ENCODE assay signal across 8 cellular contexts in the genomic region with DNA sequence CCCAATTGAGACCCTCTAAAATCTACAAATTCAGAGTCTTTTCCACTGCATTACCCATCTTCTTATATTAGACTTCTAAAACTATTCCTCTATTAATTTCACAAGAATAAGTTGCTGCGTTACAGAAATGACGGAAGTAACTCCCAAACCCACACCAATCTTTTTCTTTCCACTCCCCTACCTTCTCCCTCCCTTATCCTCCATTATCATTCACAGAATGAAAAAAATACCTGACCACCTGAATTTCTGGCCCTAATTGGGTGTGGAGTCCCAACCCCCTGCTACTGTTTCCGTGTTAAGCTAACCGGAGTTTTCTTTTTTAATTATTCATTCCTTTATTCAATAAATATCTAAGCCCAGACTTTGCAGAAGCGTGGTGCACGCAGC. TPM values are rescaled to one million over a fixed set of nuclear protein-coding genes. Genes with fewer than 3 reads are reported as not detected.
DNase-seq lines count a peak whose midpoint lies in the region; ATAC-seq, FAIRE-seq and TF ChIP-seq lines count a peak whose summit lies in the region.

No MANE protein-coding gene starts in this region.

- H3K4me1 ChIP-seq in adipocyte (ENCODE audit: control insufficient read depth, insufficient read depth, low read length) (peaks cover 15% of the 10 kb centered on the region), keratinocyte (ENCODE audit: control insufficient read depth, extremely low read depth, insufficient read depth, low read length) (no peaks in the 10 kb centered on the region), testis (peaks cover 13% of the 10 kb centered on the region)

- 0 to 1% methylated on average over 6 of the region's 6 CpGs for WGBS in testis, 2 donors

- peaks cover 38% of the 10 kb centered on the region for H3K4me1 Mint-ChIP-seq in stimulated activated naive CD8-positive, alpha-beta T cell treated with anti-CD3 and anti-CD28 coated beads, Interleukin-15, Interleukin-2, amounts not matched to agents 100 ng/mL and 50 ng/mL, for 24 hours (ENCODE audit: low read depth)

- intact Hi-C loops in testis (cut with DNase I; ENCODE audit: low total_unique reads), result no loop called here

- H3K36me3 Mint-ChIP-seq in stimulated activated naive CD8-positive, alpha-beta T cell treated with anti-CD3 and anti-CD28 coated beads, Interleukin-15, Interleukin-2, amounts not matched to agents 100 ng/mL and 50 ng/mL, for 24 hours (ENCODE audit: low read depth), result peaks cover 12% of the 10 kb centered on the region

- H3K9ac ChIP-seq in adipocyte (ENCODE audit: low read length), result peak overlapping the region; percentile 95
- peak overlapping the region; percentile 92 for H3K9ac ChIP-seq in keratinocyte (ENCODE audit: control insufficient read depth, extremely low read depth, insufficient read depth, low read length)

- H3K79me2 ChIP-seq in keratinocyte (ENCODE audit: control insufficient read depth, insufficient read depth, low read length), result peaks cover 53% of the 10 kb centered on the region

- no peak for FAIRE-seq in keratinocyte (lab: Jason Lieb, UNC)

- peaks cover 4% of the 10 kb centered on the region for H3K27me3 Mint-ChIP-seq in stimulated activated naive CD8-positive, alpha-beta T cell treated with anti-CD3 and anti-CD28 coated beads, Interleukin-15, Interleukin-2, amounts not matched to agents 100 ng/mL and 50 ng/mL, for 24 hours

- H3K27ac ChIP-seq in keratinocyte (ENCODE audit: control insufficient read depth, insufficient read depth, low read length) (peak overlapping the region; percentile 92), testis (peak overlapping the region; percentile 94 to 95)

- H2AFZ ChIP-seq in keratinocyte (ENCODE audit: control insufficient read depth, low read length), result peak overlapping the region; percentile 84

- H3K9me1 ChIP-seq in keratinocyte (ENCODE audit: control insufficient read depth, extremely low read depth, insufficient read depth, low read length), result no peaks in the 10 kb centered on the region

- H3K4me2 ChIP-seq in keratinocyte (ENCODE audit: control insufficient read depth, extremely low read depth, insufficient read depth, low read depth, low read length), result peak overlapping the region; percentile 94

- H3K36me3 ChIP-seq in adipocyte (ENCODE audit: control insufficient read depth, insufficient read depth, low read length, severe bottlenecking) (no peaks in the 10 kb centered on the region), keratinocyte (ENCODE audit: control insufficient read depth in 2 of 2, extremely low read depth in 1 of 2, insufficient read depth in 2 of 2, low read length in 2 of 2) (peaks cover 0 to 7% of the 10 kb centered on the region in 2 experiments), testis (ENCODE audit: low read depth, missing control alignments) (no peaks in the 10 kb centered on the region)

- H3K4me3 Mint-ChIP-seq in stimulated activated naive CD8-positive, alpha-beta T cell treated with anti-CD3 and anti-CD28 coated beads, Interleukin-15, Interleukin-2, amounts not matched to agents 100 ng/mL and 50 ng/mL, for 24 hours, result peak overlapping the region; percentile 91

- peaks cover 7% of the 10 kb centered on the region for H4K20me1 ChIP-seq in keratinocyte (ENCODE audit: control insufficient read depth, extremely low read depth, insufficient read depth, low read length)

- TF ChIP-seq CTCF in keratinocyte (optimal IDR thresholded peaks at IDR 0.05 in 1 of 3, IDR thresholded peaks at IDR 0.05 in 1 of 3, conservative IDR thresholded peaks at IDR 0.05 in 1 of 3; ENCODE audit: extremely low read depth in 1 of 3, insufficient read depth in 2 of 3, low read length in 3 of 3), result no peak
- TF ChIP-seq CTCF in testis (IDR thresholded peaks at IDR 0.05), result no peak

- H3K4me3 ChIP-seq in adipocyte (ENCODE audit: low read length), result peak overlapping the region; percentile 97
- peak overlapping the region; percentile 70 to 90 (median 90) for H3K4me3 ChIP-seq in keratinocyte (ENCODE audit: control insufficient read depth in 2 of 3, extremely low read depth in 1 of 3, insufficient read depth in 2 of 3, low read depth in 1 of 3, low read length in 3 of 3)
- peak overlapping the region; percentile 78 to 91 for H3K4me3 ChIP-seq in testis

- no peaks in the 10 kb centered on the region for H3K9me3 Mint-ChIP-seq in stimulated activated naive CD8-positive, alpha-beta T cell treated with anti-CD3 and anti-CD28 coated beads, Interleukin-15, Interleukin-2, amounts not matched to agents 100 ng/mL and 50 ng/mL, for 24 hours

- H3K27ac Mint-ChIP-seq in stimulated activated naive CD8-positive, alpha-beta T cell treated with anti-CD3 and anti-CD28 coated beads, Interleukin-15, Interleukin-2, amounts not matched to agents 100 ng/mL and 50 ng/mL, for 24 hours, result peak overlapping the region; percentile 86

- ATAC-seq in stimulated activated naive CD8-positive, alpha-beta T cell treated with anti-CD3 and anti-CD28 coated beads, Interleukin-15, Interleukin-2, amounts not matched to agents 100 U/mL and 50 U/mL, for 24 hours, result no peak

- H3K27me3 ChIP-seq in adipocyte (replicated peaks; ENCODE audit: control insufficient read depth, insufficient read depth, low read length) (no peaks in the 10 kb centered on the region), keratinocyte (ENCODE audit: control insufficient read depth, extremely low read depth, insufficient read depth, low read length) (no peaks in the 10 kb centered on the region), testis (no peaks in the 10 kb centered on the region)

- no peaks in the 10 kb centered on the region for H3K9me3 ChIP-seq in adipocyte (ENCODE audit: control insufficient read depth, low read length)
- H3K9me3 ChIP-seq in keratinocyte (ENCODE audit: control insufficient read depth, low read depth, low read length), result no peaks in the 10 kb centered on the region
- no peaks in the 10 kb centered on the region for H3K9me3 ChIP-seq in testis

- TF ChIP-seq POLR2A in testis (IDR thresholded peaks at IDR 0.05), result no peak

- DNase-seq in stimulated activated naive CD8-positive, alpha-beta T cell treated with anti-CD3 and anti-CD28 coated beads, Interleukin-15, Interleukin-2, amounts not matched to agents 100 U/mL and 50 U/mL, for 24 hours, result no peak
- peak; percentile 10 for DNase-seq in HPDE6-E6E7 (ENCODE audit: extremely low spot score)
- DNase-seq in adipocyte (ENCODE audit: low read depth), result peak; percentile 16
- DNase-seq in keratinocyte (ENCODE audit: low read depth, low spot score), result no peak
- DNase-seq in testis, result no peak
- DNase-seq in NCI-H446 treated with DMSO at 0.1 percent for 48 hours (lab: John Stamatoyannopoulos, UW), result no peak
- no peak for DNase-seq in activated CD4-positive, alpha-beta T cell treated with anti-CD3 and anti-CD28 coated beads for 4 hours

- dilution Hi-C loops in keratinocyte (cut with MboI; ENCODE audit: extremely low pct_ligation_motif_present, low sequenced_read_pairs), result no loop called here

RNA-seq across cellular contexts. Expression of gene RPRD1A, which starts 0.6 kb away (rescaled TPM):
- 31.1 to 55.5 TPM (median 34.8 TPM) in 3 replicates for polyA plus RNA-seq in keratinocyte
- polyA plus RNA-seq in keratinocyte (2011; ENCODE audit: low read depth), result 43.0 TPM
- polyA plus RNA-seq in keratinocyte (2011; cell fraction: cytosol; rRNA removed), result 26.4 and 44.4 TPM in 2 replicates
- 36.5 and 54.7 TPM in 2 replicates for polyA plus RNA-seq in keratinocyte (2011; cell fraction: nucleus; rRNA removed)
- 35.7 and 40.0 TPM in 2 replicates for polyA plus RNA-seq in keratinocyte (2012; ENCODE audit: low replicate concordance)
- 17.0 to 51.6 TPM (median 32.7 TPM) in 3 replicates for polyA minus RNA-seq in keratinocyte
- 63.3 TPM for polyA minus RNA-seq in keratinocyte (2011; cell fraction: cytosol; rRNA and poly(A)+ RNA removed)
- 30.7 and 53.8 TPM in 2 replicates for polyA minus RNA-seq in keratinocyte (2011; cell fraction: nucleus; rRNA and poly(A)+ RNA removed)
- total RNA-seq in testis, result 100 to 1,000 TPM in 1 of 2 donors, 10 to 100 TPM in 1; 98.6 to 104 TPM
- 73.4 TPM for polyA plus RNA-seq in testis (ENCODE audit: insufficient read depth, low read depth, low replicate concordance)

Comparison
In these comparisons a context has a peak if more than half of its experiments do, and no peak if none do; other contexts are left out.
1. DNase-seq: peak in HPDE6-E6E7 (single experiment) and adipocyte (single experiment); none in stimulated activated naive CD8-positive, alpha-beta T cell treated with anti-CD3 and anti-CD28 coated beads, Interleukin-15, Interleukin-2, amounts not matched to agents 100 U/mL and 50 U/mL, for 24 hours (single experiment), keratinocyte (single experiment), testis (single experiment), NCI-H446 treated with DMSO at 0.1 percent for 48 hours (single experiment) and activated CD4-positive, alpha-beta T cell treated with anti-CD3 and anti-CD28 coated beads for 4 hours (0 of 2).
2. Peak in every context shown above with its lines, with median percentiles within 50 percentile points of each other: H3K4me3 ChIP-seq.